ENCODE assay signal across 17 cellular contexts in genomic region chr13:73714522-73714921, GRCh38.
DNase-seq lines count a peak whose midpoint lies in the region; ATAC-seq and TF ChIP-seq lines count a peak whose summit lies in the region.
"Had no signal": no experiment of that assay in that cellular context is flagged by ENCODE, and none has a peak within 500 bp of the region (broad histone marks: within the 10 kb centered on the region; RNA-seq: fewer than 3 reads in every experiment).

No MANE protein-coding gene starts in this region.

- no peak for DNase-seq in CD4-positive, CD25-positive, alpha-beta regulatory T cell
- DNase-seq in CD8-positive, alpha-beta T cell = no peak
- DNase-seq in activated naive CD4-positive, alpha-beta T cell treated with anti-CD3 and anti-CD28 coated beads for 36 hours = peak; percentile 37
- DNase-seq in esophagus muscularis mucosa (ENCODE audit: extremely low spot score) (peak; percentile 57), NCI-H524 (lab: John Stamatoyannopoulos, UW) (no peak), mucosa of gallbladder (ENCODE audit: low spot score) (no peak), H9 (no peak)
- DNase-seq: brain microvascular endothelial cell, left lung, NCI-H2029, NCI-H446, occipital lobe, right cardiac atrium, RPMI8226, uterus had no signal

- no peak for TF ChIP-seq POLR2A in esophagus muscularis mucosa (IDR thresholded peaks at IDR 0.05; ENCODE audit: low read depth)

- no peak overlapping the region for H3K14ac ChIP-seq in H9 (ENCODE audit: insufficient read depth, low read length)

- H3K79me1 ChIP-seq in H9 (ENCODE audit: insufficient read depth, low read depth, low read length, poor library complexity, severe bottlenecking) = no peaks in the 10 kb centered on the region

- no peak overlapping the region for H3K23ac ChIP-seq in H9 (ENCODE audit: insufficient read length, low read depth, low read length)

- H3K4me1 ChIP-seq in CD4-positive, CD25-positive, alpha-beta regulatory T cell (ENCODE audit: control insufficient read depth, insufficient read depth, low read length, poor library complexity, severe bottlenecking) = peaks cover 26% of the 10 kb centered on the region
- peaks cover 37% of the 10 kb centered on the region for H3K4me1 ChIP-seq in CD8-positive, alpha-beta T cell (ENCODE audit: insufficient read depth, low read length)
- H3K4me1 ChIP-seq in esophagus muscularis mucosa = no peaks in the 10 kb centered on the region
- peaks cover 4% of the 10 kb centered on the region for H3K4me1 ChIP-seq in H9 (ENCODE audit: insufficient read depth, low read length)
- H3K4me1 ChIP-seq: uterus had no signal

- WGBS in esophagus muscularis mucosa = 100% methylated on average over 2 of the region's 2 CpGs
- WGBS in H9 (ENCODE audit: extremely low coverage, insufficient read length, low lambda C conversion rate) = no CpG with 5 or more reads among the region's 2 CpGs

- no peak overlapping the region for H2BK12ac ChIP-seq in H9 (ENCODE audit: insufficient read length, low read depth, low read length)

- ATAC-seq in CD4-positive, CD25-positive, alpha-beta regulatory T cell (ENCODE audit: low read depth in 2 of 2) = no peak
- ATAC-seq in CD8-positive, alpha-beta T cell = no peak
- ATAC-seq: right cardiac atrium had no signal

- H3K23me2 ChIP-seq in H9 (ENCODE audit: insufficient read length, low read depth, low read length, poor library complexity, severe bottlenecking) = no peaks in the 10 kb centered on the region

- H3K4ac ChIP-seq in H9 (ENCODE audit: low read depth, low read length) = no peak overlapping the region

- no peak overlapping the region for H2BK20ac ChIP-seq in H9 (ENCODE audit: low read depth, low read length, poor library complexity, severe bottlenecking)

- H4K91ac ChIP-seq in H9 (ENCODE audit: insufficient read length, low read depth, low read length) = no peak overlapping the region

- no peak overlapping the region for H4K5ac ChIP-seq in H9 (ENCODE audit: insufficient read length, low read depth, low read length)

- no peak overlapping the region for H3T11ph ChIP-seq in H9 (ENCODE audit: low read length)

- H3K27me3 Mint-ChIP-seq in CD4-positive, CD25-positive, alpha-beta regulatory T cell = no peaks in the 10 kb centered on the region
- H3K27me3 Mint-ChIP-seq in CD8-positive, alpha-beta T cell (ENCODE audit: low read depth) = no peaks in the 10 kb centered on the region
- H3K27me3 Mint-ChIP-seq in activated naive CD4-positive, alpha-beta T cell treated with anti-CD3 and anti-CD28 coated beads for 36 hours (ENCODE audit: low read depth) = no peaks in the 10 kb centered on the region
- no peaks in the 10 kb centered on the region for H3K27me3 Mint-ChIP-seq in H9 (ENCODE audit: low read depth)

- no peak overlapping the region for H3K9ac ChIP-seq in H9 (ENCODE audit: extremely low read depth, insufficient read length, low read length)

- peaks cover 40% of the 10 kb centered on the region for H3K36me3 ChIP-seq in CD4-positive, CD25-positive, alpha-beta regulatory T cell (ENCODE audit: control insufficient read depth, insufficient read depth, low read length)
- peaks cover 9% of the 10 kb centered on the region for H3K36me3 ChIP-seq in CD8-positive, alpha-beta T cell (ENCODE audit: insufficient read depth, low read length)
- peaks cover 5 to 46% (median 34%) of the 10 kb centered on the region in 4 donors for H3K36me3 ChIP-seq in esophagus muscularis mucosa
- H3K36me3 ChIP-seq: HAP-1, left lung, uterus had no signal

- H3K4me2 ChIP-seq in H9 (ENCODE audit: insufficient read depth, insufficient read length, low read length) = no peak overlapping the region

- POLR2A ChIA-PET in CD8-positive, alpha-beta T cell (lab: Charles Lee) = no interaction called here

- no peak overlapping the region for H2BK5ac ChIP-seq in H9 (ENCODE audit: insufficient read length, low read length)

- H2AK5ac ChIP-seq in H9 (ENCODE audit: insufficient read length, low read length) = no peak overlapping the region

- H2BK15ac ChIP-seq in H9 (ENCODE audit: low read depth, low read length) = no peak overlapping the region

- H3K27ac Mint-ChIP-seq in CD4-positive, CD25-positive, alpha-beta regulatory T cell = peak overlapping the region; percentile 93 to 97 (median 93)
- peak overlapping the region; percentile 94 for H3K27ac Mint-ChIP-seq in CD8-positive, alpha-beta T cell
- H3K27ac Mint-ChIP-seq in activated naive CD4-positive, alpha-beta T cell treated with anti-CD3 and anti-CD28 coated beads for 36 hours = peak overlapping the region; percentile 55
- H3K27ac Mint-ChIP-seq in H9 = no peak overlapping the region

- no peaks in the 10 kb centered on the region for H3K79me2 ChIP-seq in H9 (ENCODE audit: insufficient read depth, low read length)

- H3K4me3 ChIP-seq in CD4-positive, CD25-positive, alpha-beta regulatory T cell (ENCODE audit: low read depth, low read length) = peak overlapping the region; percentile 72
- H3K4me3 ChIP-seq in CD8-positive, alpha-beta T cell (ENCODE audit: low read depth, low read length) = no peak overlapping the region
- H3K4me3 ChIP-seq in esophagus muscularis mucosa = no peak overlapping the region
- H3K4me3 ChIP-seq: HAP-1, left lung, uterus had no signal

- no peaks in the 10 kb centered on the region for H3K9me3 Mint-ChIP-seq in CD4-positive, CD25-positive, alpha-beta regulatory T cell
- H3K9me3 Mint-ChIP-seq in CD8-positive, alpha-beta T cell = no peaks in the 10 kb centered on the region
- no peaks in the 10 kb centered on the region for H3K9me3 Mint-ChIP-seq in activated naive CD4-positive, alpha-beta T cell treated with anti-CD3 and anti-CD28 coated beads for 36 hours
- H3K9me3 Mint-ChIP-seq in H9 = no peaks in the 10 kb centered on the region

- no peaks in the 10 kb centered on the region for H4K20me1 ChIP-seq in H9 (ENCODE audit: control insufficient read depth, insufficient read depth, insufficient read length)

- peaks cover 42% of the 10 kb centered on the region for H3K36me3 Mint-ChIP-seq in CD4-positive, CD25-positive, alpha-beta regulatory T cell
- H3K36me3 Mint-ChIP-seq in CD8-positive, alpha-beta T cell = peaks cover 72% of the 10 kb centered on the region
- H3K36me3 Mint-ChIP-seq in activated naive CD4-positive, alpha-beta T cell treated with anti-CD3 and anti-CD28 coated beads for 36 hours (ENCODE audit: low read depth) = peaks cover 25% of the 10 kb centered on the region
- H3K36me3 Mint-ChIP-seq in H9 (ENCODE audit: insufficient read depth in 1 of 3, low read depth in 3 of 3) = peaks cover 2 to 8% (median 4%) of the 10 kb centered on the region in 3 experiments; a peak in 5 of 7 replicates

- peak overlapping the region in 3 of 4 donors; percentile 52 to 73 (median 54) for H3K4me3 Mint-ChIP-seq in CD4-positive, CD25-positive, alpha-beta regulatory T cell
- no peak overlapping the region for H3K4me3 Mint-ChIP-seq in CD8-positive, alpha-beta T cell
- no peak overlapping the region for H3K4me3 Mint-ChIP-seq in activated naive CD4-positive, alpha-beta T cell treated with anti-CD3 and anti-CD28 coated beads for 36 hours
- no peak overlapping the region for H3K4me3 Mint-ChIP-seq in H9

- H4K8ac ChIP-seq in H9 (replicated peaks; ENCODE audit: insufficient read length, low read depth, low read length) = no peak overlapping the region

- H3K4me1 Mint-ChIP-seq in CD4-positive, CD25-positive, alpha-beta regulatory T cell = peaks cover 26 to 59% (median 45%) of the 10 kb centered on the region in 4 donors
- peaks cover 43% of the 10 kb centered on the region for H3K4me1 Mint-ChIP-seq in CD8-positive, alpha-beta T cell (ENCODE audit: low read depth)
- H3K4me1 Mint-ChIP-seq in activated naive CD4-positive, alpha-beta T cell treated with anti-CD3 and anti-CD28 coated beads for 36 hours (ENCODE audit: low read depth) = peaks cover 52% of the 10 kb centered on the region
- H3K4me1 Mint-ChIP-seq in H9 = peaks cover 25 to 30% of the 10 kb centered on the region in 2 experiments

- H2BK120ac ChIP-seq in H9 (ENCODE audit: low read depth, low read length, poor library complexity, severe bottlenecking) = no peak overlapping the region

- no peak overlapping the region for H3K18ac ChIP-seq in H9 (ENCODE audit: insufficient read length, low read depth, low read length)

- no peak for TF ChIP-seq EP300 in esophagus muscularis mucosa (IDR thresholded peaks at IDR 0.05)

- H3K27me3 ChIP-seq in CD4-positive, CD25-positive, alpha-beta regulatory T cell (ENCODE audit: control insufficient read depth, insufficient read depth, low read length) = no peaks in the 10 kb centered on the region
- no peaks in the 10 kb centered on the region for H3K27me3 ChIP-seq in CD8-positive, alpha-beta T cell (ENCODE audit: insufficient read depth, low read length)
- no peaks in the 10 kb centered on the region for H3K27me3 ChIP-seq in esophagus muscularis mucosa
- H3K27me3 ChIP-seq in H9 (ENCODE audit: insufficient read depth, low read length) = no peaks in the 10 kb centered on the region
- H3K27me3 ChIP-seq: brain microvascular endothelial cell, left lung, uterus had no signal

- no peak overlapping the region for H3K56ac ChIP-seq in H9 (ENCODE audit: insufficient read length, low read depth, low read length)

- intact Hi-C loops in CD8-positive, alpha-beta T cell (cut with DNase I, micrococcal nuclease) = loop anchor here (5.0 to 10.0 kb wide), 4 partner anchors 487 to 1500 kb away; partner anchors contain the start of genes BORA (in 1 of the 2), KLF5 (in 1 of the 2) and MZT1 (in 1 of the 2)
- intact Hi-C loops in activated naive CD4-positive, alpha-beta T cell treated with anti-CD3 and anti-CD28 coated beads for 36 hours (cut with micrococcal nuclease) = loop anchor here (2.0 to 10.0 kb wide), 2 partner anchors 572 to 930 kb away; partner anchors contain the start of genes DIS3 and PIBF1
- intact Hi-C loops in esophagus muscularis mucosa (cut with DNase I) = loop anchor here (10.0 kb wide), 1 partner anchor 910 kb away; no protein-coding TSS in a partner anchor

- H3K27ac ChIP-seq in CD4-positive, CD25-positive, alpha-beta regulatory T cell (ENCODE audit: insufficient read depth, low read length, poor library complexity, severe bottlenecking) = peak overlapping the region; percentile 68
- peak overlapping the region; percentile 3 for H3K27ac ChIP-seq in CD8-positive, alpha-beta T cell (ENCODE audit: low read depth, low read length)
- H3K27ac ChIP-seq in esophagus muscularis mucosa (replicated peaks in 1 of 4) (no peak overlapping the region), H9 (ENCODE audit: insufficient read length, low read depth, low read length) (no peak overlapping the region)
- H3K27ac ChIP-seq: brain microvascular endothelial cell, HL-60, uterus had no signal

- H2AFZ ChIP-seq in H9 (ENCODE audit: low read length) = no peak overlapping the region

- no peak for TF ChIP-seq CTCF in CD8-positive, alpha-beta T cell (IDR thresholded peaks at IDR 0.05)
- TF ChIP-seq CTCF in esophagus muscularis mucosa (IDR thresholded peaks at IDR 0.05) (no peak), H9 (conservative IDR thresholded peaks at IDR 0.05) (no peak)

- CTCF ChIA-PET in CD8-positive, alpha-beta T cell (lab: Charles Lee) = interaction anchor here (0.6 to 0.9 kb wide), 2 partner anchors 484 to 656 kb away, joined by 3 read pairs; no protein-coding TSS in a partner anchor
- CTCF ChIA-PET in activated naive CD4-positive, alpha-beta T cell treated with anti-CD3 and anti-CD28 coated beads for 36 hours (lab: Charles Lee) = interaction anchor here (0.6 to 0.7 kb wide), 2 partner anchors 10 to 655 kb away, joined by 3 read pairs; partner anchors contain the start of gene KLF5

- H3K9me3 ChIP-seq in CD4-positive, CD25-positive, alpha-beta regulatory T cell (ENCODE audit: control insufficient read depth in 2 of 2, low read length in 2 of 2) = no peaks in the 10 kb centered on the region
- no peaks in the 10 kb centered on the region for H3K9me3 ChIP-seq in CD8-positive, alpha-beta T cell (ENCODE audit: low read length)
- no peaks in the 10 kb centered on the region for H3K9me3 ChIP-seq in esophagus muscularis mucosa
- H3K9me3 ChIP-seq in H9 (ENCODE audit: control insufficient read depth, low read depth, low read length) = no peaks in the 10 kb centered on the region
- H3K9me3 ChIP-seq: HAP-1, left lung, uterus had no signal

Comparison
In these comparisons a context has a peak if more than half of its experiments do, and no peak if none do; other contexts are left out.
1. DNase-seq: peak in activated naive CD4-positive, alpha-beta T cell treated with anti-CD3 and anti-CD28 coated beads for 36 hours (single experiment) and esophagus muscularis mucosa (single experiment); none in CD4-positive, CD25-positive, alpha-beta regulatory T cell (0 of 3), CD8-positive, alpha-beta T cell (0 of 7), NCI-H524 (0 of 2), mucosa of gallbladder (single experiment) and H9 (single experiment).
2. H3K27ac ChIP-seq: peak in CD4-positive, CD25-positive, alpha-beta regulatory T cell (single experiment) and CD8-positive, alpha-beta T cell (single experiment); none in esophagus muscularis mucosa (0 of 4) and H9 (single experiment).
3. H3K27ac Mint-ChIP-seq: peak in CD4-positive, CD25-positive, alpha-beta regulatory T cell (3 of 3), CD8-positive, alpha-beta T cell (single experiment) and activated naive CD4-positive, alpha-beta T cell treated with anti-CD3 and anti-CD28 coated beads for 36 hours (single experiment); none in H9 (0 of 3).
4. H3K4me3 Mint-ChIP-seq: peak in CD4-positive, CD25-positive, alpha-beta regulatory T cell (3 of 4); none in CD8-positive, alpha-beta T cell (single experiment), activated naive CD4-positive, alpha-beta T cell treated with anti-CD3 and anti-CD28 coated beads for 36 hours (single experiment) and H9 (0 of 2).